21 cellular contexts compared by ENCODE assay signal in the genomic region with DNA sequence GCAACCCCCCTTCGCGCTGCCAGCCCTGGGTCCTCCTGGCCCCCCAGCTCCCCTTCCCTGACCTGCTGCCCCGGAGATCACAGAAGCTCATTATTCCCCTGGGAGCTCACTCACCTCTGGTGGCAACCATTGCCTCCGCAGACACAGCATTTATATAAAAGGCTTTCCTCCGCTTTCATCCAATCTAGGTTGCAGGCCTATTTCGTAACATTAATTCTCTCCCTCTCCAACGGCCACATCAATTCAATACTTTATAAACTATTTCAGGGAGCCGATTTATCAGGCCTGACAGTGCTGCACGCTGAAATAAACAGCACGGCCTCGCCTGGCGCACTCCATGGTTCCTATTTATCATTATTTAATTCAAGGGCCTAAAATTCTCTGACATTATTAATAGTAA.
"Had no signal": no experiment of that assay in that cellular context is flagged by ENCODE, and none has a peak within 500 bp of the region (broad histone marks: within the 10 kb centered on the region; RNA-seq: fewer than 3 reads in every experiment).

No MANE protein-coding gene starts in this region.

- H3K36me3 ChIP-seq: ovary, right lobe of liver, suprapubic skin, transverse colon, upper lobe of right lung, vagina had no signal

- H3K9me3 Mint-ChIP-seq: memory B cell; natural killer cell; stimulated activated naive B cell treated with anti-CD40 and anti-IgM and Interleukin-4, amounts not matched to agents 10 μg/mL and 1 μg/mL and 100 μg/mL, for 72 hours; stimulated activated naive CD8-positive, alpha-beta T cell treated with anti-CD3 and anti-CD28 coated beads, Interleukin-15, Interleukin-2, amounts not matched to agents 100 ng/mL and 50 ng/mL, for 24 hours had no signal

- H3K4me3 Mint-ChIP-seq: memory B cell; natural killer cell; stimulated activated naive B cell treated with anti-CD40 and anti-IgM and Interleukin-4, amounts not matched to agents 10 μg/mL and 1 μg/mL and 100 μg/mL, for 72 hours; stimulated activated naive CD8-positive, alpha-beta T cell treated with anti-CD3 and anti-CD28 coated beads, Interleukin-15, Interleukin-2, amounts not matched to agents 100 ng/mL and 50 ng/mL, for 24 hours had no signal

- H3K4me3 ChIP-seq: coronary artery, lung, ovary, right lobe of liver, suprapubic skin, transverse colon, upper lobe of right lung, vagina had no signal

- H3K36me3 Mint-ChIP-seq: memory B cell; natural killer cell; stimulated activated naive B cell treated with anti-CD40 and anti-IgM and Interleukin-4, amounts not matched to agents 10 μg/mL and 1 μg/mL and 100 μg/mL, for 72 hours had no signal

- H3K27me3 ChIP-seq: ovary, right lobe of liver, suprapubic skin, transverse colon, upper lobe of right lung, vagina had no signal

- H3K4me1 Mint-ChIP-seq: memory B cell; natural killer cell; stimulated activated naive B cell treated with anti-CD40 and anti-IgM and Interleukin-4, amounts not matched to agents 10 μg/mL and 1 μg/mL and 100 μg/mL, for 72 hours had no signal

- DNase-seq: dermis blood vessel endothelial cell; effector memory CD4-positive, alpha-beta T cell; erythroblast; head of caudate nucleus; kidney; natural killer cell; occipital lobe; ovary; right lobe of liver; small intestine; stimulated activated CD4-positive, alpha-beta T cell treated with anti-CD3 and anti-CD28 coated beads, Interleukin-15, amount 100 ng/mL, for 24 hours; stimulated activated CD4-positive, alpha-beta T cell treated with anti-CD3 and anti-CD28 coated beads, Interleukin-2, amount 100 ng/mL, for 48 hours; stimulated activated naive B cell treated with anti-CD40 and anti-IgM and Interleukin-4, amounts not matched to agents 10 μg/mL and 1 μg/mL and 100 μg/mL, for 72 hours; transverse colon; upper lobe of right lung had no signal

- H3K27me3 Mint-ChIP-seq: memory B cell had no signal

- H3K9me3 ChIP-seq: ovary, right lobe of liver, suprapubic skin, transverse colon, upper lobe of right lung, vagina had no signal

- H3K27ac Mint-ChIP-seq: memory B cell; natural killer cell; stimulated activated naive B cell treated with anti-CD40 and anti-IgM and Interleukin-4, amounts not matched to agents 10 μg/mL and 1 μg/mL and 100 μg/mL, for 72 hours; stimulated activated naive CD8-positive, alpha-beta T cell treated with anti-CD3 and anti-CD28 coated beads, Interleukin-15, Interleukin-2, amounts not matched to agents 100 ng/mL and 50 ng/mL, for 24 hours had no signal

- H3K27ac ChIP-seq: coronary artery, ovary, right lobe of liver, suprapubic skin, transverse colon, upper lobe of right lung, vagina had no signal

- H3K4me1 ChIP-seq: right lobe of liver, suprapubic skin, transverse colon, upper lobe of right lung, vagina had no signal
